13 cellular contexts compared by ENCODE assay signal in genomic region chr11:68610452-68611116, GRCh38.
DNase-seq lines count a peak whose midpoint lies in the region; ATAC-seq and TF ChIP-seq lines count a peak whose summit lies in the region.
"Had no signal": no experiment of that assay in that cellular context is flagged by ENCODE, and none has a peak within 500 bp of the region (broad histone marks: within the 10 kb centered on the region; RNA-seq: fewer than 3 reads in every experiment).

No MANE protein-coding gene starts in this region.

- H3K4me3 ChIP-seq in cardiac muscle cell, result no peak overlapping the region
- H3K4me3 ChIP-seq in WERI-Rb-1 (ENCODE audit: low read depth, low read length), result no peak overlapping the region
- H3K4me3 ChIP-seq in foreskin fibroblast (ENCODE audit: low read depth in 1 of 2, low read length in 2 of 2), result no peak overlapping the region
- H3K4me3 ChIP-seq: prostate gland, thoracic aorta had no signal

- H3K9me3 ChIP-seq in cardiac muscle cell (ENCODE audit: low read depth) (no peaks in the 10 kb centered on the region), WERI-Rb-1 (ENCODE audit: severe bottlenecking) (no peaks in the 10 kb centered on the region)
- H3K9me3 ChIP-seq: prostate gland, thoracic aorta had no signal

- intact Hi-C loops in Right ventricle myocardium superior (cut with DNase I), result no loop called here

- H3K4me3 Mint-ChIP-seq in type B pancreatic cell, result no peak overlapping the region
- H3K4me3 Mint-ChIP-seq: B cell had no signal

- H3K4me1 Mint-ChIP-seq in type B pancreatic cell (ENCODE audit: unreplicated experiment), result no peaks in the 10 kb centered on the region
- H3K4me1 Mint-ChIP-seq: B cell had no signal

- no peaks in the 10 kb centered on the region for H3K27me3 Mint-ChIP-seq in type B pancreatic cell
- H3K27me3 Mint-ChIP-seq: B cell had no signal

- ATAC-seq in Right ventricle myocardium superior (ENCODE audit: poor library complexity) (no peak), GM18867 (IDR thresholded peaks at IDR 0.05; ENCODE audit: unreplicated experiment) (no peak)
- ATAC-seq: activated naive CD4-positive, alpha-beta T cell treated with anti-CD3 and anti-CD28 coated beads, Interleukin-2, amount 50 U/mL, for 72 hours had no signal

- H3K27ac Mint-ChIP-seq in type B pancreatic cell, result no peak overlapping the region
- H3K27ac Mint-ChIP-seq: B cell had no signal

- peaks cover 53% of the 10 kb centered on the region for H3K36me3 Mint-ChIP-seq in type B pancreatic cell

- TF ChIP-seq CTCF in cardiac muscle cell (IDR thresholded peaks at IDR 0.05; ENCODE audit: low read depth, low read length) (peak; percentile 39), WERI-Rb-1 (IDR thresholded peaks at IDR 0.05; ENCODE audit: low read depth, low read length) (peak; percentile 38), foreskin fibroblast (IDR thresholded peaks at IDR 0.05; ENCODE audit: low read depth, low read length) (peak; percentile 43), type B pancreatic cell (conservative IDR thresholded peaks at IDR 0.05) (peak; percentile 54)

- H3K27ac ChIP-seq in cardiac muscle cell (peak overlapping the region; percentile 42), WERI-Rb-1 (no peak overlapping the region)
- H3K27ac ChIP-seq: prostate gland, thoracic aorta had no signal

- DNase-seq in cardiac muscle cell (ENCODE audit: low read depth in 1 of 2, low spot score in 1 of 2) (peak in 1 of 2 donors; percentile 40), Right ventricle myocardium superior (no peak), WERI-Rb-1 (no peak), foreskin fibroblast (peak in 1 of 2 donors; percentile 41), type B pancreatic cell (ENCODE audit: extremely low spot score, unreplicated experiment) (no peak), NCI-H345 treated with DMSO at 0.1 percent for 48 hours (lab: John Stamatoyannopoulos, UW; ENCODE audit: unreplicated experiment) (no peak), NCI-H446 treated with DMSO at 0.1 percent for 48 hours (lab: John Stamatoyannopoulos, UW) (no peak)
- DNase-seq: activated CD4-positive, alpha-beta T cell treated with anti-CD3 and anti-CD28 coated beads, Interleukin-2, amount 50 U/mL, for 4 hours had no signal

- peaks cover 9% of the 10 kb centered on the region for H3K4me1 ChIP-seq in cardiac muscle cell (ENCODE audit: low read depth)
- H3K4me1 ChIP-seq: prostate gland had no signal

- H3K36me3 ChIP-seq in cardiac muscle cell (peaks cover 44% of the 10 kb centered on the region), WERI-Rb-1 (peaks cover 85% of the 10 kb centered on the region)

- H3K9me3 Mint-ChIP-seq in type B pancreatic cell, result no peaks in the 10 kb centered on the region
- H3K9me3 Mint-ChIP-seq: activated naive CD4-positive, alpha-beta T cell treated with anti-CD3 and anti-CD28 coated beads, Interleukin-2, amount 50 U/mL, for 72 hours had no signal

- no peaks in the 10 kb centered on the region for H3K27me3 ChIP-seq in cardiac muscle cell
- H3K27me3 ChIP-seq in WERI-Rb-1 (ENCODE audit: insufficient read depth, low read depth, severe bottlenecking), result no peaks in the 10 kb centered on the region
